21 cellular contexts compared by ENCODE assay signal in genomic region chr4:34138385-34138784, GRCh38.
"Had no signal": no experiment of that assay in that cellular context is flagged by ENCODE, and none has a peak within 500 bp of the region (broad histone marks: within the 10 kb centered on the region; RNA-seq: fewer than 3 reads in every experiment).

No MANE protein-coding gene starts in this region.

- ATAC-seq: foreskin keratinocyte; gastroesophageal sphincter; heart left ventricle; left ventricle myocardium superior; lower lobe of right lung; natural killer cell treated with Interleukin-12 subunit alpha and Interleukin-12 subunit beta and Interleukin-15 and Interleukin-18, amount 100 ng/mL, for 72 hours; sciatic nerve; stimulated activated memory B cell treated with anti-CD40 and anti-IgM and Interleukin-4, amounts not matched to agents 10 μg/mL and 1 μg/mL and 100 μg/mL, for 72 hours; stimulated activated naive CD8-positive, alpha-beta T cell treated with anti-CD3 and anti-CD28 coated beads, Interleukin-15, Interleukin-2, amounts not matched to agents 100 U/mL and 50 U/mL, for 24 hours had no signal

- DNase-seq: dermis blood vessel endothelial cell; effector memory CD4-positive, alpha-beta T cell; foreskin keratinocyte; heart left ventricle; hippocampal formation; immature natural killer cell; islet precursor cell; kidney glomerular epithelial cell; left ventricle myocardium superior; lower lobe of right lung; naive B cell; spleen; stimulated activated CD4-positive, alpha-beta T cell treated with anti-CD3 and anti-CD28 coated beads, Interleukin-4, amount 100 ng/mL, for 4 hours; stimulated activated naive CD8-positive, alpha-beta T cell treated with anti-CD3 and anti-CD28 coated beads, Interleukin-15, Interleukin-2, amounts not matched to agents 100 U/mL and 50 U/mL, for 24 hours; substantia nigra; testis; tibial artery had no signal
